ENCODE assay signal across 1 cellular context in genomic region chr10:48249763-48250351, GRCh38.
TF ChIP-seq lines count a peak whose summit lies in the region.

No MANE protein-coding gene starts in this region.

TF ChIP-seq in WTC11, 78 proteins besides CTCF, POLR2A, EP300 and RAD21 (continued from another document):
- TF ChIP-seq, protein P1, sequence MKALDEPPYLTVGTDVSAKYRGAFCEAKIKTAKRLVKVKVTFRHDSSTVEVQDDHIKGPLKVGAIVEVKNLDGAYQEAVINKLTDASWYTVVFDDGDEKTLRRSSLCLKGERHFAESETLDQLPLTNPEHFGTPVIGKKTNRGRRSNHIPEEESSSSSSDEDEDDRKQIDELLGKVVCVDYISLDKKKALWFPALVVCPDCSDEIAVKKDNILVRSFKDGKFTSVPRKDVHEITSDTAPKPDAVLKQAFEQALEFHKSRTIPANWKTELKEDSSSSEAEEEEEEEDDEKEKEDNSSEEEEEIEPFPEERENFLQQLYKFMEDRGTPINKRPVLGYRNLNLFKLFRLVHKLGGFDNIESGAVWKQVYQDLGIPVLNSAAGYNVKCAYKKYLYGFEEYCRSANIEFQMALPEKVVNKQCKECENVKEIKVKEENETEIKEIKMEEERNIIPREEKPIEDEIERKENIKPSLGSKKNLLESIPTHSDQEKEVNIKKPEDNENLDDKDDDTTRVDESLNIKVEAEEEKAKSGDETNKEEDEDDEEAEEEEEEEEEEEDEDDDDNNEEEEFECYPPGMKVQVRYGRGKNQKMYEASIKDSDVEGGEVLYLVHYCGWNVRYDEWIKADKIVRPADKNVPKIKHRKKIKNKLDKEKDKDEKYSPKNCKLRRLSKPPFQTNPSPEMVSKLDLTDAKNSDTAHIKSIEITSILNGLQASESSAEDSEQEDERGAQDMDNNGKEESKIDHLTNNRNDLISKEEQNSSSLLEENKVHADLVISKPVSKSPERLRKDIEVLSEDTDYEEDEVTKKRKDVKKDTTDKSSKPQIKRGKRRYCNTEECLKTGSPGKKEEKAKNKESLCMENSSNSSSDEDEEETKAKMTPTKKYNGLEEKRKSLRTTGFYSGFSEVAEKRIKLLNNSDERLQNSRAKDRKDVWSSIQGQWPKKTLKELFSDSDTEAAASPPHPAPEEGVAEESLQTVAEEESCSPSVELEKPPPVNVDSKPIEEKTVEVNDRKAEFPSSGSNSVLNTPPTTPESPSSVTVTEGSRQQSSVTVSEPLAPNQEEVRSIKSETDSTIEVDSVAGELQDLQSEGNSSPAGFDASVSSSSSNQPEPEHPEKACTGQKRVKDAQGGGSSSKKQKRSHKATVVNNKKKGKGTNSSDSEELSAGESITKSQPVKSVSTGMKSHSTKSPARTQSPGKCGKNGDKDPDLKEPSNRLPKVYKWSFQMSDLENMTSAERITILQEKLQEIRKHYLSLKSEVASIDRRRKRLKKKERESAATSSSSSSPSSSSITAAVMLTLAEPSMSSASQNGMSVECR (CRISPR knock-in tag; IDR thresholded peaks at IDR 0.05; ENCODE audit: borderline replicate concordance), result no peak
- TF ChIP-seq NFE2L1 (CRISPR knock-in tag; IDR thresholded peaks at IDR 0.05) (no peak), ZSCAN18 (CRISPR knock-in tag; IDR thresholded peaks at IDR 0.05) (no peak), CBFB (CRISPR knock-in tag; IDR thresholded peaks at IDR 0.05; ENCODE audit: low read depth) (no peak), FOXK1 (CRISPR knock-in tag; IDR thresholded peaks at IDR 0.05) (no peak), ZNF232 (CRISPR knock-in tag; IDR thresholded peaks at IDR 0.05) (no peak), ATF2 (CRISPR knock-in tag; IDR thresholded peaks at IDR 0.05; ENCODE audit: borderline replicate concordance, low read depth) (no peak), ZNF671 (CRISPR knock-in tag; IDR thresholded peaks at IDR 0.05) (no peak), NFYB (CRISPR knock-in tag; conservative IDR thresholded peaks at IDR 0.05; ENCODE audit: low read depth) (no peak)
- TF ChIP-seq, protein P2, sequence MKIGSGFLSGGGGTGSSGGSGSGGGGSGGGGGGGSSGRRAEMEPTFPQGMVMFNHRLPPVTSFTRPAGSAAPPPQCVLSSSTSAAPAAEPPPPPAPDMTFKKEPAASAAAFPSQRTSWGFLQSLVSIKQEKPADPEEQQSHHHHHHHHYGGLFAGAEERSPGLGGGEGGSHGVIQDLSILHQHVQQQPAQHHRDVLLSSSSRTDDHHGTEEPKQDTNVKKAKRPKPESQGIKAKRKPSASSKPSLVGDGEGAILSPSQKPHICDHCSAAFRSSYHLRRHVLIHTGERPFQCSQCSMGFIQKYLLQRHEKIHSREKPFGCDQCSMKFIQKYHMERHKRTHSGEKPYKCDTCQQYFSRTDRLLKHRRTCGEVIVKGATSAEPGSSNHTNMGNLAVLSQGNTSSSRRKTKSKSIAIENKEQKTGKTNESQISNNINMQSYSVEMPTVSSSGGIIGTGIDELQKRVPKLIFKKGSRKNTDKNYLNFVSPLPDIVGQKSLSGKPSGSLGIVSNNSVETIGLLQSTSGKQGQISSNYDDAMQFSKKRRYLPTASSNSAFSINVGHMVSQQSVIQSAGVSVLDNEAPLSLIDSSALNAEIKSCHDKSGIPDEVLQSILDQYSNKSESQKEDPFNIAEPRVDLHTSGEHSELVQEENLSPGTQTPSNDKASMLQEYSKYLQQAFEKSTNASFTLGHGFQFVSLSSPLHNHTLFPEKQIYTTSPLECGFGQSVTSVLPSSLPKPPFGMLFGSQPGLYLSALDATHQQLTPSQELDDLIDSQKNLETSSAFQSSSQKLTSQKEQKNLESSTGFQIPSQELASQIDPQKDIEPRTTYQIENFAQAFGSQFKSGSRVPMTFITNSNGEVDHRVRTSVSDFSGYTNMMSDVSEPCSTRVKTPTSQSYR (CRISPR knock-in tag; IDR thresholded peaks at IDR 0.05), result no peak
- TF ChIP-seq, protein P3, sequence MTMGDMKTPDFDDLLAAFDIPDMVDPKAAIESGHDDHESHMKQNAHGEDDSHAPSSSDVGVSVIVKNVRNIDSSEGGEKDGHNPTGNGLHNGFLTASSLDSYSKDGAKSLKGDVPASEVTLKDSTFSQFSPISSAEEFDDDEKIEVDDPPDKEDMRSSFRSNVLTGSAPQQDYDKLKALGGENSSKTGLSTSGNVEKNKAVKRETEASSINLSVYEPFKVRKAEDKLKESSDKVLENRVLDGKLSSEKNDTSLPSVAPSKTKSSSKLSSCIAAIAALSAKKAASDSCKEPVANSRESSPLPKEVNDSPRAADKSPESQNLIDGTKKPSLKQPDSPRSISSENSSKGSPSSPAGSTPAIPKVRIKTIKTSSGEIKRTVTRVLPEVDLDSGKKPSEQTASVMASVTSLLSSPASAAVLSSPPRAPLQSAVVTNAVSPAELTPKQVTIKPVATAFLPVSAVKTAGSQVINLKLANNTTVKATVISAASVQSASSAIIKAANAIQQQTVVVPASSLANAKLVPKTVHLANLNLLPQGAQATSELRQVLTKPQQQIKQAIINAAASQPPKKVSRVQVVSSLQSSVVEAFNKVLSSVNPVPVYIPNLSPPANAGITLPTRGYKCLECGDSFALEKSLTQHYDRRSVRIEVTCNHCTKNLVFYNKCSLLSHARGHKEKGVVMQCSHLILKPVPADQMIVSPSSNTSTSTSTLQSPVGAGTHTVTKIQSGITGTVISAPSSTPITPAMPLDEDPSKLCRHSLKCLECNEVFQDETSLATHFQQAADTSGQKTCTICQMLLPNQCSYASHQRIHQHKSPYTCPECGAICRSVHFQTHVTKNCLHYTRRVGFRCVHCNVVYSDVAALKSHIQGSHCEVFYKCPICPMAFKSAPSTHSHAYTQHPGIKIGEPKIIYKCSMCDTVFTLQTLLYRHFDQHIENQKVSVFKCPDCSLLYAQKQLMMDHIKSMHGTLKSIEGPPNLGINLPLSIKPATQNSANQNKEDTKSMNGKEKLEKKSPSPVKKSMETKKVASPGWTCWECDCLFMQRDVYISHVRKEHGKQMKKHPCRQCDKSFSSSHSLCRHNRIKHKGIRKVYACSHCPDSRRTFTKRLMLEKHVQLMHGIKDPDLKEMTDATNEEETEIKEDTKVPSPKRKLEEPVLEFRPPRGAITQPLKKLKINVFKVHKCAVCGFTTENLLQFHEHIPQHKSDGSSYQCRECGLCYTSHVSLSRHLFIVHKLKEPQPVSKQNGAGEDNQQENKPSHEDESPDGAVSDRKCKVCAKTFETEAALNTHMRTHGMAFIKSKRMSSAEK (CRISPR knock-in tag; IDR thresholded peaks at IDR 0.05; ENCODE audit: borderline replicate concordance), result no peak
